In genomic region chr12:52245259-52245961, GRCh38 we compare ENCODE assay signal across 14 cellular contexts. TPM values are rescaled to one million over a fixed set of nuclear protein-coding genes. Genes with fewer than 3 reads are reported as not detected.
A peak's percentile ranks its signal among the peaks of the same experiment; 100 is the strongest.
DNase-seq lines count a peak whose midpoint lies in the region; ATAC-seq, FAIRE-seq and TF ChIP-seq lines count a peak whose summit lies in the region.
"Had no signal": no experiment of that assay in that cellular context is flagged by ENCODE, and none has a peak within 500 bp of the region (broad histone marks: within the 10 kb centered on the region; RNA-seq: fewer than 3 reads in every experiment).

No MANE protein-coding gene starts in this region.

- TF ChIP-seq CTCF in A549 (IDR thresholded peaks at IDR 0.05) (no peak; the same call in 2 of the 3 replicates), Caco-2 (IDR thresholded peaks at IDR 0.05; ENCODE audit: insufficient read depth in 1 of 2, low read depth in 1 of 2, low read length in 1 of 2, severe bottlenecking in 1 of 2, unreplicated experiment in 1 of 2) (no peak), RWPE1 (conservative IDR thresholded peaks at IDR 0.05; ENCODE audit: low read depth) (no peak), kidney (IDR thresholded peaks at IDR 0.05; ENCODE audit: borderline replicate concordance, extremely low read depth, insufficient read depth) (no peak), stomach (IDR thresholded peaks at IDR 0.05) (no peak)

- H3K36me3 ChIP-seq in Caco-2 (ENCODE audit: control insufficient read depth, insufficient read depth, low read length) (no peaks in the 10 kb centered on the region), kidney (ENCODE audit: control insufficient read depth in 1 of 2, insufficient read depth in 2 of 2, low read length in 2 of 2) (no peaks in the 10 kb centered on the region), stomach (no peaks in the 10 kb centered on the region)
- H3K36me3 ChIP-seq: esophagus squamous epithelium had no signal

- ATAC-seq in A549 (no peak), GM21717 (IDR thresholded peaks at IDR 0.05; ENCODE audit: unreplicated experiment) (no peak)

- TF ChIP-seq EP300 in A549 (IDR thresholded peaks at IDR 0.05) (no peak), stomach (IDR thresholded peaks at IDR 0.05) (no peak)

- WGBS in A549 (ENCODE audit: missing lambda C conversion rate), result 31% methylated on average over 14 of the region's 20 CpGs
- WGBS in stomach, 5 donors, result 84 to 92% (median 91%) methylated on average over 20 of the region's 20 CpGs

- H3K27ac Mint-ChIP-seq in Caco-2 (ENCODE audit: unreplicated experiment), result peak overlapping the region; percentile 73
- H3K27ac Mint-ChIP-seq: activated naive CD4-positive, alpha-beta T cell treated with anti-CD3 and anti-CD28 coated beads, Interleukin-2, amount 50 U/mL, for 24 hours had no signal

- H3K27me3 ChIP-seq in Caco-2 (replicated peaks; ENCODE audit: control insufficient read depth, insufficient read depth, low read length), result no peaks in the 10 kb centered on the region
- peaks cover 0 to 24% (median 9%) of the 10 kb centered on the region in 3 donors for H3K27me3 ChIP-seq in stomach

- peak overlapping the region; percentile 99 for H3K4me2 ChIP-seq in A549

- H3K9me3 ChIP-seq in A549, result no peaks in the 10 kb centered on the region
- no peaks in the 10 kb centered on the region for H3K9me3 ChIP-seq in Caco-2
- no peaks in the 10 kb centered on the region for H3K9me3 ChIP-seq in kidney (ENCODE audit: control insufficient read depth in 1 of 2, low read length in 2 of 2)
- no peaks in the 10 kb centered on the region for H3K9me3 ChIP-seq in stomach
- H3K9me3 ChIP-seq: esophagus squamous epithelium had no signal

- no peak overlapping the region for H3K4me3 Mint-ChIP-seq in Caco-2 (ENCODE audit: unreplicated experiment)
- H3K4me3 Mint-ChIP-seq: activated naive CD4-positive, alpha-beta T cell treated with anti-CD3 and anti-CD28 coated beads, Interleukin-2, amount 50 U/mL, for 24 hours; naive B cell had no signal

- DNase-seq in A549 (ENCODE audit: low read depth in 1 of 2, low spot score in 1 of 2), result peak in 1 of 2 experiments; percentile 77
- no peak for DNase-seq in Caco-2
- DNase-seq in RWPE1 (ENCODE audit: low spot score), result no peak
- no peak for DNase-seq in kidney
- DNase-seq in stomach, result no peak
- DNase-seq in AG20443 (ENCODE audit: low spot score), result no peak
- DNase-seq: activated CD8-positive, alpha-beta memory T cell treated with anti-CD3 and anti-CD28 coated beads for 24 hours; esophagus squamous epithelium; MV-4-11; naive B cell; NCI-H345; right cardiac atrium had no signal

- H3K27ac ChIP-seq in A549 (peak overlapping the region; percentile 92 to 97), RWPE1 (peak overlapping the region; percentile 100), kidney (ENCODE audit: low read depth in 2 of 2, low read length in 2 of 2) (peak overlapping the region; percentile 1 to 71), stomach (no peak overlapping the region)

- POLR2A ChIA-PET in A549 (lab: Yijun Ruan, JAX), result interaction anchor here (0.9 to 18.5 kb wide), 9 partner anchors 12 to 635 kb away, joined by 3 to 383 read pairs (median 5); partner anchors contain the start of genes KRT7, KRT80 and KRT86
- POLR2A ChIA-PET in Caco-2 (lab: Charles Lee), result no interaction called here
- POLR2A ChIA-PET in RWPE1 (lab: Yijun Ruan, JAX; ENCODE audit: low non-redundant PET), result interaction anchor here (0.6 kb wide), 1 partner anchor 90 kb away, joined by 3 read pairs; no protein-coding TSS in a partner anchor

- H3K9me3 Mint-ChIP-seq in Caco-2 (ENCODE audit: unreplicated experiment), result no peaks in the 10 kb centered on the region
- H3K9me3 Mint-ChIP-seq: activated naive CD4-positive, alpha-beta T cell treated with anti-CD3 and anti-CD28 coated beads, Interleukin-2, amount 50 U/mL, for 24 hours had no signal

- BruUV-seq in Caco-2 (replicated peaks; lab: Mats Ljungman, UMichigan), result no TSS peak

- peaks cover 12% of the 10 kb centered on the region for H3K36me3 Mint-ChIP-seq in Caco-2 (ENCODE audit: insufficient read depth, unreplicated experiment)
- H3K36me3 Mint-ChIP-seq: activated naive CD4-positive, alpha-beta T cell treated with anti-CD3 and anti-CD28 coated beads, Interleukin-2, amount 50 U/mL, for 24 hours; naive B cell had no signal

- TF ChIP-seq POLR2A in A549 (IDR thresholded peaks at IDR 0.05; ENCODE audit: low read length) (no peak), stomach (IDR thresholded peaks at IDR 0.05) (no peak)

- H3K4me3 ChIP-seq in A549, result peak overlapping the region; percentile 13; the same call in 1 of the 3 replicates
- H3K4me3 ChIP-seq in Caco-2 (ENCODE audit: low read depth, low read length), result no peak overlapping the region
- no peak overlapping the region for H3K4me3 ChIP-seq in kidney (ENCODE audit: low read length in 2 of 2)
- H3K4me3 ChIP-seq in stomach, result no peak overlapping the region
- H3K4me3 ChIP-seq: esophagus squamous epithelium had no signal

- intact Hi-C loops in Caco-2 (cut with micrococcal nuclease; ENCODE audit: unreplicated experiment) (no loop called here), kidney (cut with DNase I) (no loop called here), stomach (cut with DNase I; ENCODE audit: low total_unique reads) (no loop called here)

- FAIRE-seq in A549 (lab: Jason Lieb, UNC), result no peak
- FAIRE-seq in kidney (lab: Jason Lieb, UNC), result no peak

- H3K27me3 Mint-ChIP-seq in Caco-2 (ENCODE audit: insufficient read depth, unreplicated experiment), result peaks cover 2% of the 10 kb centered on the region

- H3K9ac ChIP-seq in kidney (ENCODE audit: low read length in 2 of 2), result no peak overlapping the region

- H3K4me1 Mint-ChIP-seq in Caco-2 (ENCODE audit: low read depth, unreplicated experiment), result peaks cover 33% of the 10 kb centered on the region

- no peak for TF ChIP-seq RAD21 in A549 (conservative IDR thresholded peaks at IDR 0.05 in 1 of 2, IDR thresholded peaks at IDR 0.05 in 1 of 2)

- CTCF ChIA-PET in A549 (lab: Yijun Ruan, JAX) (interaction anchor here (1.1 to 14.8 kb wide), 20 partner anchors 8 to 639 kb away, joined by 3 to 321 read pairs (median 12); partner anchors contain the start of genes KRT7, KRT80 and KRT86), Caco-2 (lab: Charles Lee) (no interaction called here), RWPE1 (lab: Yijun Ruan, JAX) (interaction anchor here (0.7 to 3.0 kb wide), 2 partner anchors 24 to 81 kb away, joined by 3 to 9 read pairs; no protein-coding TSS in a partner anchor)

- H3K4me1 ChIP-seq in A549, result peaks cover 100% of the 10 kb centered on the region
- peaks cover 25% of the 10 kb centered on the region for H3K4me1 ChIP-seq in Caco-2
- H3K4me1 ChIP-seq in kidney (ENCODE audit: control insufficient read depth in 1 of 2, insufficient read depth in 1 of 2, low read depth in 1 of 2, low read length in 2 of 2), result peaks cover 26 to 40% of the 10 kb centered on the region in 2 donors
- peaks cover 50 to 77% (median 61%) of the 10 kb centered on the region in 4 donors for H3K4me1 ChIP-seq in stomach

RNA-seq across cellular contexts. Expression of gene KRT7, which starts 12.4 kb away (rescaled TPM):
- polyA plus RNA-seq in A549 (2011; rRNA removed) (2,033 and 2,623 TPM in 2 replicates), A549 (2017; fragmentation: RNase III; extraction: RNeasy Plus Mini Kit Qiagen cat#74134 plus additional on column Dnase treatment) (3,055 to 3,652 TPM (median 3,189 TPM) in 3 replicates), kidney (ENCODE audit: insufficient read depth, low read depth, low replicate concordance) (173 TPM), stomach (100 to 1,000 TPM in 2 of 3 donors, 1 to 10 TPM in 1; 6.4 to 214 (median 138) TPM)
- 5,680 and 6,103 TPM in 2 replicates for polyA plus RNA-seq in A549 (2012; cell fraction: cytosol; rRNA removed)
- polyA plus RNA-seq in A549 (2012; cell fraction: nucleus; rRNA removed), result 6,979 and 9,418 TPM in 2 replicates
- polyA minus RNA-seq in A549 (2011; rRNA and poly(A)+ RNA removed), result 2,472 and 2,922 TPM in 2 replicates
- total RNA-seq in Caco-2 (2022) (13.9 and 19.9 TPM in 2 replicates), kidney (1,490 TPM), stomach (100 to 1,000 TPM in 1 of 5 donors, 10 to 100 TPM in 2, not detected in 2; 47.0 to 186 (median 95.8) TPM)

RNA-seq across cellular contexts. Expression of gene KRT86, which starts 29.0 kb away (rescaled TPM):
- 23.5 and 43.0 TPM in 2 replicates for polyA plus RNA-seq in A549 (2011; rRNA removed)
- polyA plus RNA-seq in A549 (2012; cell fraction: cytosol; rRNA removed), result 10.6 and 13.1 TPM in 2 replicates
- polyA plus RNA-seq in A549 (2012; cell fraction: nucleus; rRNA removed), result 73.1 and 148 TPM in 2 replicates
- 331 to 441 TPM (median 378 TPM) in 3 replicates for polyA plus RNA-seq in A549 (2017; fragmentation: RNase III; extraction: RNeasy Plus Mini Kit Qiagen cat#74134 plus additional on column Dnase treatment)
- polyA minus RNA-seq in A549 (2011; rRNA and poly(A)+ RNA removed), result 4.4 and 5.3 TPM in 2 replicates
- not detected in 2 replicates for total RNA-seq in Caco-2 (2022)
- 1.3 TPM for total RNA-seq in kidney
- not detected for polyA plus RNA-seq in kidney (ENCODE audit: insufficient read depth, low read depth, low replicate concordance)
- total RNA-seq in stomach, result not detected
- not detected for polyA plus RNA-seq in stomach
- total RNA-seq: esophagus squamous epithelium, right cardiac atrium had no signal
- polyA plus RNA-seq: right cardiac atrium had no signal

RNA-seq across cellular contexts. Expression of gene KRT81, which starts 45.9 kb away (rescaled TPM):
- polyA plus RNA-seq in A549 (2011; rRNA removed), result 1,799 and 1,935 TPM in 2 replicates
- polyA plus RNA-seq in A549 (2012; cell fraction: cytosol; rRNA removed), result 4,307 and 4,853 TPM in 2 replicates
- polyA plus RNA-seq in A549 (2012; cell fraction: nucleus; rRNA removed), result 4,173 and 4,472 TPM in 2 replicates
- 3,419 to 3,643 TPM (median 3,445 TPM) in 3 replicates for polyA plus RNA-seq in A549 (2017; fragmentation: RNase III; extraction: RNeasy Plus Mini Kit Qiagen cat#74134 plus additional on column Dnase treatment)
- 632 and 835 TPM in 2 replicates for polyA minus RNA-seq in A549 (2011; rRNA and poly(A)+ RNA removed)
- 0.28 and 0.45 TPM in 2 replicates for total RNA-seq in Caco-2 (2022)
- total RNA-seq in kidney, result not detected
- polyA plus RNA-seq in kidney (ENCODE audit: insufficient read depth, low read depth, low replicate concordance), result not detected
- total RNA-seq in stomach, result not detected
- under 1 TPM in 1 of 3 donors, not detected in 2; 0.15 TPM for polyA plus RNA-seq in stomach
- total RNA-seq: esophagus squamous epithelium, right cardiac atrium had no signal
- polyA plus RNA-seq: right cardiac atrium had no signal

RNA-seq across cellular contexts. Expression of gene KRT80, which starts 53.6 kb away (rescaled TPM):
- polyA plus RNA-seq in A549 (2011; rRNA removed), result 59.8 and 63.1 TPM in 2 replicates
- 62.9 and 86.5 TPM in 2 replicates for polyA plus RNA-seq in A549 (2012; cell fraction: cytosol; rRNA removed)
- 87.4 and 102 TPM in 2 replicates for polyA plus RNA-seq in A549 (2012; cell fraction: nucleus; rRNA removed)
- 38.3 to 56.4 TPM (median 46.0 TPM) in 3 replicates for polyA plus RNA-seq in A549 (2017; fragmentation: RNase III; extraction: RNeasy Plus Mini Kit Qiagen cat#74134 plus additional on column Dnase treatment)
- polyA minus RNA-seq in A549 (2011; rRNA and poly(A)+ RNA removed), result 76.5 and 77.5 TPM in 2 replicates
- 0.26 and 0.29 TPM in 2 replicates for total RNA-seq in Caco-2 (2022)
- 12.3 TPM for total RNA-seq in kidney
- polyA plus RNA-seq in kidney (ENCODE audit: insufficient read depth, low read depth, low replicate concordance), result 1.0 TPM
- under 1 TPM in 3 of 5 donors, not detected in 2; 0.29 to 0.45 (median 0.37) TPM for total RNA-seq in stomach
- polyA plus RNA-seq in stomach, result 1 to 10 TPM in 2 of 3 donors, not detected in 1; 3.1 to 3.7 TPM

Comparison
In these comparisons a context has a peak if more than half of its experiments do, and no peak if none do; other contexts are left out.
1. H3K27ac ChIP-seq: peak in A549 (2 of 2), RWPE1 (single experiment) and kidney (2 of 2); none in stomach (0 of 5).